Comparison of ENCODE assay signal across 16 cellular contexts in genomic region chr1:230518511-230518910, GRCh38.
DNase-seq lines count a peak whose midpoint lies in the region; ATAC-seq and TF ChIP-seq lines count a peak whose summit lies in the region.
"Had no signal": no experiment of that assay in that cellular context is flagged by ENCODE, and none has a peak within 500 bp of the region (broad histone marks: within the 10 kb centered on the region; RNA-seq: fewer than 3 reads in every experiment).

No MANE protein-coding gene starts in this region.

- H3K9me3 Mint-ChIP-seq in brain: peaks cover 0 to 12% (median 8%) of the 10 kb centered on the region in 5 experiments

- peaks cover 7% of the 10 kb centered on the region for H3K27me3 Mint-ChIP-seq in brain

- H3K36me3 ChIP-seq in BLaER1 treated with 17β-estradiol and CSF1 and Interleukin-3, amounts not matched to agents 10 nM and 100 nM: no peaks in the 10 kb centered on the region; a peak in 1 of 22 replicates
- H3K36me3 ChIP-seq in H7 (replicated peaks; ENCODE audit: control insufficient read depth, insufficient read depth, low read length): no peaks in the 10 kb centered on the region

- peak overlapping the region in 8 of 11 experiments; percentile 44 to 75 (median 51); a peak in 15 of 22 replicates for H3K27ac ChIP-seq in BLaER1 treated with 17β-estradiol and CSF1 and Interleukin-3, amounts not matched to agents 10 nM and 100 nM
- H3K27ac ChIP-seq: GM23248, KMS-11, SK-N-MC had no signal

- no peaks in the 10 kb centered on the region for H3K36me3 Mint-ChIP-seq in brain

- H4K20me1 ChIP-seq in BLaER1 treated with 17β-estradiol and CSF1 and Interleukin-3, amounts not matched to agents 10 nM and 100 nM: no peaks in the 10 kb centered on the region

- DNase-seq in H7 (peak; percentile 27), mucosa of gallbladder (ENCODE audit: low spot score) (peak; percentile 45), NCI-H1930 (lab: John Stamatoyannopoulos, UW) (no peak), NCI-H524 treated with DMSO at 0.1 percent for 48 hours (lab: John Stamatoyannopoulos, UW) (no peak)
- DNase-seq: C1 segment of cervical spinal cord, GDM1, GM23248, HFFc6, MV-4-11, NCI-H82 had no signal

- H3K27me3 ChIP-seq in BLaER1 treated with 17β-estradiol and CSF1 and Interleukin-3, amounts not matched to agents 10 nM and 100 nM: no peaks in the 10 kb centered on the region
- peaks cover 2% of the 10 kb centered on the region; the same call in 1 of the 2 replicates for H3K27me3 ChIP-seq in H7 (ENCODE audit: control insufficient read depth, insufficient read depth, low read length)

- ATAC-seq in HG03460 (IDR thresholded peaks at IDR 0.05; ENCODE audit: unreplicated experiment) (no peak), GM18520 (IDR thresholded peaks at IDR 0.05; ENCODE audit: unreplicated experiment) (no peak)

- peaks cover 11 to 38% (median 28%) of the 10 kb centered on the region in 10 experiments for H3K4me1 ChIP-seq in BLaER1 treated with 17β-estradiol and CSF1 and Interleukin-3, amounts not matched to agents 10 nM and 100 nM

- H3K4me1 Mint-ChIP-seq in brain: peaks cover 44% of the 10 kb centered on the region

- H3K4me2 ChIP-seq in BLaER1 treated with 17β-estradiol and CSF1 and Interleukin-3, amounts not matched to agents 10 nM and 100 nM: peak overlapping the region; percentile 49 to 82 (median 65); a peak in 21 of 22 replicates
- H3K4me2 ChIP-seq: KMS-11 had no signal

- peak overlapping the region; percentile 43 to 94 (median 86) for H3K27ac Mint-ChIP-seq in brain
- H3K27ac Mint-ChIP-seq: HFFc6 had no signal

- no peak for TF ChIP-seq CTCF in brain (conservative IDR thresholded peaks at IDR 0.05)

- peaks cover 9 to 46% (median 24%) of the 10 kb centered on the region in 11 experiments for H3K9me3 ChIP-seq in BLaER1 treated with 17β-estradiol and CSF1 and Interleukin-3, amounts not matched to agents 10 nM and 100 nM (replicated peaks in 1 of 11)

- H3K9ac ChIP-seq in BLaER1 treated with 17β-estradiol and CSF1 and Interleukin-3, amounts not matched to agents 10 nM and 100 nM: peak overlapping the region in 3 of 11 experiments; percentile 30 to 48 (median 36); a peak in 3 of 22 replicates
- H3K9ac ChIP-seq: GM23248, KMS-11 had no signal

- no peak overlapping the region for H3K4me3 Mint-ChIP-seq in brain
- H3K4me3 Mint-ChIP-seq: HFFc6 had no signal

- no peak overlapping the region for H3K4me3 ChIP-seq in BLaER1 treated with 17β-estradiol and CSF1 and Interleukin-3, amounts not matched to agents 10 nM and 100 nM
- H3K4me3 ChIP-seq in H7 (ENCODE audit: insufficient read depth, low read depth, low read length): no peak overlapping the region
- H3K4me3 ChIP-seq: GM23248, SK-N-MC had no signal

Comparison
In these comparisons a context has a peak if more than half of its experiments do, and no peak if none do; other contexts are left out.
1. DNase-seq: peak in H7 (single experiment) and mucosa of gallbladder (single experiment); none in NCI-H1930 (0 of 2) and NCI-H524 treated with DMSO at 0.1 percent for 48 hours (single experiment).